29 cellular contexts compared by ENCODE assay signal in the genomic region with DNA sequence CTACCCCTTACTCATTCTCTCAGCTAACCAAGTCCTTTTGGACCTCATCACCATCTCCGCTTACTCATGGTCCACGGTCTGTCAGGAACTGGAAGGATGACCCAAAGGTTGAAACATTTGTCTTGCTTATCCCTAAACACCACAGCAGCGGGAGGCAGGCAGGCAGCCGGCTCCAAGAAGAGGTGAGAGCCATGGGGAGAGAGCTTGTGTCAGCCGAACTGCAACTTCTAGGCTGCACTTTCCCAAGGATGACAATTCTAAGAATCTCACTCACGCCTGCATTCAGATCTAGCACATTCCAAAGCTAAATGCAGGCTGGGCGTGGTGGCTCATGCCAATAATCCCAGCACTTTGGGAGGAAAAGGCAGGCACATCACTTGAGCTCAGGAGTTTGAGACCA.
"Had no signal": no experiment of that assay in that cellular context is flagged by ENCODE, and none has a peak within 500 bp of the region (broad histone marks: within the 10 kb centered on the region; RNA-seq: fewer than 3 reads in every experiment).

No MANE protein-coding gene starts in this region.

- H3K27me3 ChIP-seq: body of pancreas, breast epithelium, MG63, SJCRH30 had no signal

- H3K9me3 Mint-ChIP-seq: activated CD4-positive, alpha-beta T cell treated with anti-CD3 and anti-CD28 coated beads, Interleukin-2, amount 10 ng/mL, durations not matched to agents 7 days and 5 days; activated naive CD4-positive, alpha-beta T cell treated with anti-CD3 and anti-CD28 coated beads, Interleukin-2, amount 50 U/mL, for 24 hours; activated naive CD8-positive, alpha-beta T cell treated with anti-CD3 and anti-CD28 coated beads, Interleukin-2, amount 10 ng/mL, durations not matched to agents 7 days and 5 days; activated T-cell treated with anti-CD3 and anti-CD28 coated beads, Interleukin-2, amount 50 U/mL, for 24 hours; activated T-helper 2 cell treated with anti-CD3 and anti-CD28 coated beads, Interferon-gamma antibody, Interleukin-2, Interleukin-4, amounts not matched to agents 10 μg/mL and 5 μg/mL and 100 μg/mL, durations not matched to agents 14 hours and 24 hours and 36 hours had no signal

- H3K27ac ChIP-seq: body of pancreas, breast epithelium, SJCRH30, SK-N-MC, WERI-Rb-1 had no signal

- H3K9me3 ChIP-seq: body of pancreas, breast epithelium, MG63, SJCRH30 had no signal

- H3K27ac Mint-ChIP-seq: activated CD4-positive, alpha-beta T cell treated with anti-CD3 and anti-CD28 coated beads for 36 hours; activated CD4-positive, alpha-beta T cell treated with anti-CD3 and anti-CD28 coated beads, Interleukin-2, amount 10 ng/mL, durations not matched to agents 7 days and 5 days; activated CD8-positive, alpha-beta T cell treated with anti-CD3 and anti-CD28 coated beads, Interleukin-2, amount 10 ng/mL, durations not matched to agents 7 days and 5 days; activated naive CD4-positive, alpha-beta T cell treated with anti-CD3 and anti-CD28 coated beads, Interleukin-2, amount 50 U/mL, for 24 hours; activated naive CD8-positive, alpha-beta T cell treated with anti-CD3 and anti-CD28 coated beads, Interleukin-2, amount 10 ng/mL, durations not matched to agents 7 days and 5 days; activated T-cell treated with anti-CD3 and anti-CD28 coated beads, Interleukin-2, amount 50 U/mL, for 24 hours; activated T-helper 2 cell treated with anti-CD3 and anti-CD28 coated beads, Interferon-gamma antibody, Interleukin-2, Interleukin-4, amounts not matched to agents 10 μg/mL and 5 μg/mL and 100 μg/mL, durations not matched to agents 14 hours and 24 hours and 36 hours had no signal

- H3K4me3 ChIP-seq: body of pancreas, breast epithelium, MG63, SJCRH30, SK-N-MC had no signal

- H3K36me3 Mint-ChIP-seq: activated naive CD4-positive, alpha-beta T cell treated with anti-CD3 and anti-CD28 coated beads, Interleukin-2, amount 50 U/mL, for 24 hours; activated naive CD8-positive, alpha-beta T cell treated with anti-CD3 and anti-CD28 coated beads, Interleukin-2, amount 10 ng/mL, durations not matched to agents 7 days and 5 days had no signal

- H3K4me1 ChIP-seq: body of pancreas, breast epithelium had no signal

- H3K36me3 ChIP-seq: breast epithelium, MG63 had no signal

- H3K4me3 Mint-ChIP-seq: activated CD4-positive, alpha-beta T cell treated with anti-CD3 and anti-CD28 coated beads for 36 hours; activated CD4-positive, alpha-beta T cell treated with anti-CD3 and anti-CD28 coated beads, Interleukin-2, amount 10 ng/mL, durations not matched to agents 7 days and 5 days; activated CD8-positive, alpha-beta T cell treated with anti-CD3 and anti-CD28 coated beads, Interleukin-2, amount 10 ng/mL, durations not matched to agents 7 days and 5 days; activated naive CD4-positive, alpha-beta T cell treated with anti-CD3 and anti-CD28 coated beads, Interleukin-2, amount 50 U/mL, for 24 hours; activated naive CD8-positive, alpha-beta T cell treated with anti-CD3 and anti-CD28 coated beads, Interleukin-2, amount 10 ng/mL, durations not matched to agents 7 days and 5 days; activated T-cell treated with anti-CD3 and anti-CD28 coated beads, Interleukin-2, amount 50 U/mL, for 24 hours had no signal

- H3K27me3 Mint-ChIP-seq: activated CD4-positive, alpha-beta T cell treated with anti-CD3 and anti-CD28 coated beads for 36 hours; activated CD4-positive, alpha-beta T cell treated with anti-CD3 and anti-CD28 coated beads, Interleukin-2, amount 10 ng/mL, durations not matched to agents 7 days and 5 days; activated naive CD4-positive, alpha-beta T cell treated with anti-CD3 and anti-CD28 coated beads, Interleukin-2, amount 50 U/mL, for 24 hours; activated T-cell treated with anti-CD3 and anti-CD28 coated beads, Interleukin-2, amount 50 U/mL, for 24 hours had no signal

- ATAC-seq: activated CD4-positive, alpha-beta T cell treated with anti-CD3 and anti-CD28 coated beads for 36 hours; activated CD8-positive, alpha-beta T cell treated with anti-CD3 and anti-CD28 coated beads, Interleukin-2, amount 10 ng/mL, durations not matched to agents 7 days and 5 days; body of pancreas had no signal

- DNase-seq: activated CD4-positive, alpha-beta T cell treated with anti-CD3 and anti-CD28 coated beads for 36 hours; activated CD4-positive, alpha-beta T cell treated with anti-CD3 and anti-CD28 coated beads, Interleukin-2, amount 10 ng/mL, durations not matched to agents 7 days and 5 days; activated CD4-positive, alpha-beta T cell treated with anti-CD3 and anti-CD28 coated beads, Interleukin-2, amount 50 U/mL, for 48 hours; activated CD8-positive, alpha-beta T cell treated with anti-CD3 and anti-CD28 coated beads, Interleukin-2, amount 10 ng/mL, durations not matched to agents 7 days and 5 days; activated gamma-delta T cell; activated naive CD4-positive, alpha-beta T cell treated with Interleukin-2 at 50 U/mL for 16 hours; activated naive CD8-positive, alpha-beta T cell treated with anti-CD3 and anti-CD28 coated beads, Interleukin-2, amount 10 ng/mL, durations not matched to agents 7 days and 5 days; activated T-cell treated with anti-CD3 and anti-CD28 coated beads, Interleukin-2, amount 50 U/mL, for 24 hours; body of pancreas; Kasumi-1; KG1; MG63; NCI-H1048; NCI-H1105 treated with DMSO at 0.1 percent for 48 hours; NCI-H1436; NCI-H1694; NCI-H1930; NCI-H2081 treated with DMSO at 0.1 percent for 48 hours; NCI-H226; NCI-H524 treated with DMSO at 0.1 percent for 48 hours; NK-92 treated with Interleukin-12 subunit alpha and Interleukin-12 subunit beta, amount 100 ng/mL, for 24 hours; SHP77; SJCRH30; T1000; WERI-Rb-1 had no signal

- H3K4me1 Mint-ChIP-seq: activated CD4-positive, alpha-beta T cell treated with anti-CD3 and anti-CD28 coated beads for 36 hours; activated naive CD4-positive, alpha-beta T cell treated with anti-CD3 and anti-CD28 coated beads, Interleukin-2, amount 50 U/mL, for 24 hours had no signal
